ENCODE assay signal across 25 cellular contexts in the genomic region with DNA sequence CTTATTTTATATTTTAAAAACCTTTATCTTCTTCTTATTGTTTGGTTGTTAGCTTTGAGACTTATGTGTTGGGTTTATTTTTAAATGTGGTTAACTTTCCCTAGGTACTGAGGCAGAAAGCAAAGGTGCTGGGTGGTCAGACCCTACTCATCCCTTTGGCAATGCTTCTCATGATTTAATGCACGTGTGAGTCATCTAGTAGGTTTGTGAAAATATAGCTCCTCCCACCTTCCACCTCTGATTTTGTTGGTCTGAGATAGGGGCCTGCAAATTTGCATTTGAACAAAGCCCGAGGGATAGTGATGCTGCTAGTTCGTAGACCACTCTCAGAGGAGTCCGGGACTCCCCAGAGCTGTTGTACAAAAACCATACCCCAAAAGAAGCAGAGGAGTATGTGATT.
DNase-seq lines count a peak whose midpoint lies in the region; ATAC-seq, FAIRE-seq and TF ChIP-seq lines count a peak whose summit lies in the region.
"Had no signal": no experiment of that assay in that cellular context is flagged by ENCODE, and none has a peak within 500 bp of the region (broad histone marks: within the 10 kb centered on the region; RNA-seq: fewer than 3 reads in every experiment).

No MANE protein-coding gene starts in this region.

- no peaks in the 10 kb centered on the region for H3K36me3 Mint-ChIP-seq in endothelial cell (ENCODE audit: low read depth, unreplicated experiment)
- H3K36me3 Mint-ChIP-seq: activated naive CD8-positive, alpha-beta T cell treated with anti-CD3 and anti-CD28 coated beads, Interleukin-2, amount 10 ng/mL, durations not matched to agents 7 days and 5 days; CD4-positive, CD25-positive, alpha-beta regulatory T cell; mesothelial cell of epicardium; natural killer cell had no signal

- DNase-seq in H54 (ENCODE audit: insufficient read length, low spot score) (peak; percentile 45), RCC 7860 (ENCODE audit: low spot score) (peak; percentile 32), bronchial epithelial cell (ENCODE audit: low read depth) (peak; percentile 23), omental fat pad (ENCODE audit: low spot score) (no peak), GM10248 (ENCODE audit: extremely low spot score) (no peak), KBM-7 (no peak), endothelial cell (ENCODE audit: low spot score) (no peak)
- DNase-seq: activated CD4-positive, alpha-beta T cell treated with anti-CD3 and anti-CD28 coated beads for 48 hours; activated naive CD8-positive, alpha-beta T cell treated with anti-CD3 and anti-CD28 coated beads, Interleukin-2, amount 10 ng/mL, durations not matched to agents 7 days and 5 days; CD4-positive, CD25-positive, alpha-beta regulatory T cell; dermis blood vessel endothelial cell; DMS 273 treated with DMSO at 0.1 percent for 48 hours; foreskin melanocyte; GDM1; GOT3; Karpas-422; left colon; natural killer cell; NCI-H1105; NCI-H2107; NCI-H526 treated with DMSO at 0.1 percent for 48 hours; sigmoid colon had no signal

- no peak overlapping the region for H3K27ac Mint-ChIP-seq in endothelial cell (ENCODE audit: unreplicated experiment)
- H3K27ac Mint-ChIP-seq: activated naive CD8-positive, alpha-beta T cell treated with anti-CD3 and anti-CD28 coated beads, Interleukin-2, amount 10 ng/mL, durations not matched to agents 7 days and 5 days; activated T-helper 2 cell treated with anti-CD3 and anti-CD28 coated beads, Interferon-gamma antibody, Interleukin-2, Interleukin-4, amounts not matched to agents 10 μg/mL and 5 μg/mL and 100 μg/mL, durations not matched to agents 14 hours and 24 hours and 36 hours; CD4-positive, CD25-positive, alpha-beta regulatory T cell; mesothelial cell of epicardium; natural killer cell had no signal

- peak; percentile 59 for ATAC-seq in omental fat pad (ENCODE audit: low FRiP score)
- ATAC-seq: left colon, natural killer cell had no signal

- no peaks in the 10 kb centered on the region for H3K4me1 Mint-ChIP-seq in endothelial cell (ENCODE audit: unreplicated experiment)
- H3K4me1 Mint-ChIP-seq: activated naive CD8-positive, alpha-beta T cell treated with anti-CD3 and anti-CD28 coated beads, Interleukin-2, amount 10 ng/mL, durations not matched to agents 7 days and 5 days; CD4-positive, CD25-positive, alpha-beta regulatory T cell; mesothelial cell of epicardium; natural killer cell had no signal

- H3K27me3 ChIP-seq in bronchial epithelial cell (ENCODE audit: control insufficient read depth, insufficient read depth, low read length) = no peaks in the 10 kb centered on the region
- H3K27me3 ChIP-seq: sigmoid colon, suprapubic skin had no signal

- no peak overlapping the region for H3K4me3 Mint-ChIP-seq in endothelial cell (ENCODE audit: unreplicated experiment)
- H3K4me3 Mint-ChIP-seq: activated naive CD8-positive, alpha-beta T cell treated with anti-CD3 and anti-CD28 coated beads, Interleukin-2, amount 10 ng/mL, durations not matched to agents 7 days and 5 days; CD4-positive, CD25-positive, alpha-beta regulatory T cell; mesothelial cell of epicardium; natural killer cell had no signal

- H3K9me3 Mint-ChIP-seq in endothelial cell (ENCODE audit: unreplicated experiment) = no peaks in the 10 kb centered on the region

- H3K4me3 ChIP-seq in bronchial epithelial cell (ENCODE audit: low read depth, low read length) = no peak overlapping the region
- H3K4me3 ChIP-seq: sigmoid colon, suprapubic skin had no signal

- H3K36me3 ChIP-seq in bronchial epithelial cell (ENCODE audit: control insufficient read depth, insufficient read depth, low read length) = no peaks in the 10 kb centered on the region
- H3K36me3 ChIP-seq: sigmoid colon, suprapubic skin had no signal

- TF ChIP-seq CTCF in bronchial epithelial cell (IDR thresholded peaks at IDR 0.05; ENCODE audit: insufficient read depth, low read length, severe bottlenecking) (no peak), omental fat pad (IDR thresholded peaks at IDR 0.05) (no peak), GM10248 (IDR thresholded peaks at IDR 0.05; ENCODE audit: control extremely low read depth, extremely low read depth, low read depth, missing control alignments) (no peak), endothelial cell (IDR thresholded peaks at IDR 0.05; ENCODE audit: unreplicated experiment) (no peak)

- CTCF ChIA-PET in GM10248 (lab: Yijun Ruan, JAX) = no interaction called here

- in situ Hi-C loops in KBM-7 (cut with MboI; ENCODE audit: low pct_unique_long_range_greater_than_20kb, low sequenced_read_pairs) = no loop called here

- TF ChIP-seq POLR2A in H54 (IDR thresholded peaks at IDR 0.05; ENCODE audit: low read depth, low read length) = no peak

- FAIRE-seq in H54 (lab: Jason Lieb, UNC) (peak; percentile 100), RCC 7860 (lab: Jason Lieb, UNC) (peak; percentile 68), bronchial epithelial cell (lab: Jason Lieb, UNC) (no peak)

- H3K27me3 Mint-ChIP-seq in endothelial cell (ENCODE audit: unreplicated experiment) = no peaks in the 10 kb centered on the region
- H3K27me3 Mint-ChIP-seq: activated naive CD8-positive, alpha-beta T cell treated with anti-CD3 and anti-CD28 coated beads, Interleukin-2, amount 10 ng/mL, durations not matched to agents 7 days and 5 days; CD4-positive, CD25-positive, alpha-beta regulatory T cell had no signal

- POLR2A ChIA-PET in GM10248 (lab: Yijun Ruan, JAX) = no interaction called here

Comparison
In these comparisons a context has a peak if more than half of its experiments do, and no peak if none do; other contexts are left out.
1. DNase-seq: peak in H54 (single experiment), RCC 7860 (single experiment) and bronchial epithelial cell (single experiment); none in omental fat pad (single experiment), GM10248 (single experiment), KBM-7 (single experiment) and endothelial cell (single experiment).